Comparison of ENCODE assay signal across 7 cellular contexts in the genomic region with DNA sequence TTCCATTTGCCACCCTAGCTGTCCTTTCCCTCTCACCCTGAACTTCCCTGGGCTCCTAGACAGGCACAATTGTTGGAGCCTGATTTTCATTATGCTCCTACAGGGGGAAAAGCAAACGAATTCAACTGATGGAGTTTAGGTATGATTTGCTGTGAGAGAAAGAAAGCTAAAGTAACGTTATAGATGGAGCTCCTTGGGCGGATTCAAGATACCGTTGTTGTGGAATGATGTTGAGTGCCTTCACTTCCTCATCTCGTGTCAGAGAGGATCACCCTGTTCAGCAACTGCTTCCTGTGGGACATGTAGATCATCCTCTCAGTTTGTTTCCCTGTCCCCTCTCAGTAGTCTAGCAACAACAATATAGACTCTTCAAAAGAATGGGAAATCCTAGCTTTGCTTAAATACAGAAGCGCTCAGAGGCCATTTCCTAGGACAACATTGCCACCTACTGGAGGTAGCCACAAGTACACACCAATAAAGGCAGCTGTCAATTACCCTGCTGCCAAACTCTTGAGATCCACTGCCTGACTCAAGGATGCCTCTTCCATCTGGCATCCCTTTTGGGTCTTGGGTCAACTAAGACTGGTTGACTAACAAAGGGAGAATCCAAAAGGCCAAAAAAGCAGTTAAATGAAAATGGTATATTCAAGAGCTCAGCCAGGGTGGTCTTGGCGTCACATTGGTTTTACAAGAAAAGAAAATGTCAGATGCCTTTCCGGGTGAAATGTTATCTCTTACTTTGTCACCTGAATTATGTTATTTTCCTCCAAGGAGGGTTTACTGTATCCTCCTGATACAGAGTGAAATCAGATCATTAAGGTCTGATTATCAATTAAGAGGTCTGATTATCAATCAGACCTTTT. TPM values are rescaled to one million over a fixed set of nuclear protein-coding genes. Genes with fewer than 3 reads are reported as not detected.
DNase-seq lines count a peak whose midpoint lies in the region; ATAC-seq, FAIRE-seq and TF ChIP-seq lines count a peak whose summit lies in the region.

No MANE protein-coding gene starts in this region.

- no peak overlapping the region for H3K27ac ChIP-seq in psoas muscle

- H3K9me3 ChIP-seq in psoas muscle, result no peaks in the 10 kb centered on the region

- H3K4me3 ChIP-seq in H7 (ENCODE audit: insufficient read depth, low read depth, low read length) (no peak overlapping the region), psoas muscle (no peak overlapping the region)

- WGBS in psoas muscle, 3 donors, result 40 to 46% (median 42%) methylated on average over 8 of the region's 8 CpGs

- no peak overlapping the region for H3K4me3 Mint-ChIP-seq in activated naive CD4-positive, alpha-beta T cell treated with anti-CD3 and anti-CD28 coated beads, Interleukin-2, amount 50 U/mL, for 24 hours

- peak; percentile 67 to 88 (median 74) for ATAC-seq in psoas muscle

- TF ChIP-seq CTCF in GM12872 (IDR thresholded peaks at IDR 0.05; ENCODE audit: insufficient read depth, low read depth, low read length) (peak; percentile 83), psoas muscle (IDR thresholded peaks at IDR 0.05) (peak; percentile 82)

- peak overlapping the region; percentile 10 for H3K27ac Mint-ChIP-seq in activated naive CD4-positive, alpha-beta T cell treated with anti-CD3 and anti-CD28 coated beads, Interleukin-2, amount 50 U/mL, for 24 hours

- H3K9me3 Mint-ChIP-seq in activated naive CD4-positive, alpha-beta T cell treated with anti-CD3 and anti-CD28 coated beads, Interleukin-2, amount 50 U/mL, for 24 hours, result no peaks in the 10 kb centered on the region

- no peak for FAIRE-seq in RCC 7860 (lab: Jason Lieb, UNC)

- H3K36me3 Mint-ChIP-seq in activated naive CD4-positive, alpha-beta T cell treated with anti-CD3 and anti-CD28 coated beads, Interleukin-2, amount 50 U/mL, for 24 hours, result no peaks in the 10 kb centered on the region

- peak; percentile 72 for DNase-seq in H7
- DNase-seq in Kasumi-1 (lab: John Stamatoyannopoulos, UW), result peak; percentile 85 to 89
- DNase-seq in RCC 7860 (ENCODE audit: low spot score), result peak; percentile 43
- peak; percentile 74 for DNase-seq in glomerular visceral epithelial cell (ENCODE audit: extremely low spot score)
- DNase-seq in psoas muscle, result peak in 1 of 2 donors; percentile 49

- no peaks in the 10 kb centered on the region; the same call in 1 of the 2 replicates for H3K27me3 ChIP-seq in H7 (ENCODE audit: control insufficient read depth, insufficient read depth, low read length)
- H3K27me3 ChIP-seq in psoas muscle (ENCODE audit: insufficient read depth in 3 of 3, low read length in 2 of 3), result no peaks in the 10 kb centered on the region

- intact Hi-C loops in psoas muscle (cut with DNase I), result loop anchor here in 1 of 2 donors (5.0 to 10.0 kb wide), 2 partner anchors 54 to 106 kb away; partner anchors contain the start of gene FAM111B

- H3K4me1 Mint-ChIP-seq in activated naive CD4-positive, alpha-beta T cell treated with anti-CD3 and anti-CD28 coated beads, Interleukin-2, amount 50 U/mL, for 24 hours, result peaks cover 5% of the 10 kb centered on the region

- no peaks in the 10 kb centered on the region for H3K4me1 ChIP-seq in psoas muscle

- H3K27me3 Mint-ChIP-seq in activated naive CD4-positive, alpha-beta T cell treated with anti-CD3 and anti-CD28 coated beads, Interleukin-2, amount 50 U/mL, for 24 hours, result peaks cover 8% of the 10 kb centered on the region

- H3K36me3 ChIP-seq in H7 (replicated peaks; ENCODE audit: control insufficient read depth, insufficient read depth, low read length) (no peaks in the 10 kb centered on the region), psoas muscle (ENCODE audit: insufficient read depth in 1 of 2, low read depth in 1 of 2) (no peaks in the 10 kb centered on the region)

RNA-seq across cellular contexts. Expression of gene DTX4, which starts 13.5 kb away (rescaled TPM):
- total RNA-seq in H7 (2014; rRNA removed; shearing (Covaris generic)), result 4.9 and 7.6 TPM in 2 replicates
- 1 to 10 TPM; 1.2 to 2.7 (median 2.3) TPM for total RNA-seq in psoas muscle
- under 1 TPM; 0.46 to 0.65 (median 0.60) TPM for polyA plus RNA-seq in psoas muscle

RNA-seq across cellular contexts. Expression of gene FAM111A, which starts 15.8 kb away (rescaled TPM):
- total RNA-seq in H7 (2014; rRNA removed; shearing (Covaris generic)), result 9.2 and 11.0 TPM in 2 replicates
- 1 to 10 TPM; 2.6 to 3.4 (median 3.1) TPM for total RNA-seq in psoas muscle
- 1 to 10 TPM in 2 of 3 donors, under 1 TPM in 1; 0.91 to 5.2 (median 1.7) TPM for polyA plus RNA-seq in psoas muscle

RNA-seq across cellular contexts. Expression of gene FAM111B, which starts 51.4 kb away (rescaled TPM):
- 10.8 and 13.5 TPM in 2 replicates for total RNA-seq in H7 (2014; rRNA removed; shearing (Covaris generic))
- total RNA-seq in psoas muscle, result under 1 TPM in 2 of 4 donors, not detected in 2; 0.06 to 0.09 TPM
- under 1 TPM; 0.01 to 0.05 (median 0.04) TPM for polyA plus RNA-seq in psoas muscle

RNA-seq across cellular contexts. Expression of gene MPEG1, which starts 54.3 kb away (rescaled TPM):
- not detected in 2 replicates for total RNA-seq in H7 (2014; rRNA removed; shearing (Covaris generic))
- 1 to 10 TPM; 3.8 to 6.1 (median 5.0) TPM for total RNA-seq in psoas muscle
- polyA plus RNA-seq in psoas muscle, result 1 to 10 TPM in 1 of 3 donors, under 1 TPM in 2; 0.82 to 1.8 (median 0.90) TPM

Comparison
In these comparisons a context has a peak if more than half of its experiments do, and no peak if none do; other contexts are left out.
1. RNA of gene FAM111B, which starts 51.4 kb away (total RNA-seq): 10.8 to 13.5 TPM in H7; 0.06 to 0.09 TPM in psoas muscle; every median in the first group is over 10 times any median in the second.